Comparison of ENCODE assay signal across 9 cellular contexts in genomic region chr11:134949121-134949591, GRCh38.
DNase-seq lines count a peak whose midpoint lies in the region; ATAC-seq and TF ChIP-seq lines count a peak whose summit lies in the region.
"Had no signal": no experiment of that assay in that cellular context is flagged by ENCODE, and none has a peak within 500 bp of the region (broad histone marks: within the 10 kb centered on the region; RNA-seq: fewer than 3 reads in every experiment).

No MANE protein-coding gene starts in this region.

- peak overlapping the region; percentile 71 for H3K27ac Mint-ChIP-seq in osteocyte (ENCODE audit: unreplicated experiment)
- H3K27ac Mint-ChIP-seq: WTC11 had no signal

- peak overlapping the region; percentile 10 for H3K4me3 Mint-ChIP-seq in osteocyte (ENCODE audit: unreplicated experiment)
- H3K4me3 Mint-ChIP-seq: WTC11 had no signal

- ATAC-seq in SK-N-SH treated with all-trans-retinoic acid at 6 μM for 48 hours (peak; percentile 69), HG02798 (IDR thresholded peaks at IDR 0.05; ENCODE audit: poor library complexity, unreplicated experiment) (no peak)
- ATAC-seq: WTC11 had no signal

- peaks cover 58% of the 10 kb centered on the region for H3K4me1 Mint-ChIP-seq in osteocyte (ENCODE audit: unreplicated experiment)

- no peaks in the 10 kb centered on the region for H3K9me3 Mint-ChIP-seq in osteocyte (ENCODE audit: unreplicated experiment)

- no peaks in the 10 kb centered on the region for H3K36me3 Mint-ChIP-seq in osteocyte (ENCODE audit: unreplicated experiment)
- H3K36me3 Mint-ChIP-seq: WTC11 had no signal

- no peak overlapping the region for H3K4me3 ChIP-seq in fibroblast of pulmonary artery (replicated peaks; ENCODE audit: low read depth, low read length)

- peak; percentile 86 for DNase-seq in Daoy (ENCODE audit: low read depth)
- peak; percentile 86 for DNase-seq in fibroblast of pulmonary artery (ENCODE audit: low read depth)
- DNase-seq in osteocyte (ENCODE audit: extremely low spot score, unreplicated experiment) = peak; percentile 82
- no peak for DNase-seq in NCI-H2107 (lab: John Stamatoyannopoulos, UW)
- DNase-seq in activated naive CD4-positive, alpha-beta T cell treated with Interleukin-2 at 50 U/mL for 16 hours = no peak
- no peak for DNase-seq in COLO668 (lab: John Stamatoyannopoulos, UW; ENCODE audit: unreplicated experiment)

- TF ChIP-seq CTCF in fibroblast of pulmonary artery (IDR thresholded peaks at IDR 0.05; ENCODE audit: low read length, missing control alignments) (no peak), osteocyte (IDR thresholded peaks at IDR 0.05) (no peak)

- H3K27me3 Mint-ChIP-seq in osteocyte (ENCODE audit: unreplicated experiment) = no peaks in the 10 kb centered on the region

TF ChIP-seq in SK-N-SH treated with all-trans-retinoic acid at 6 μM for 48 hours, 23 proteins besides CTCF, POLR2A, EP300 and RAD21:
- no peak for TF ChIP-seq BACH2 (CRISPR knock-in tag; IDR thresholded peaks at IDR 0.05; ENCODE audit: borderline replicate concordance)
- no peak for TF ChIP-seq ZFP30 (CRISPR knock-in tag; IDR thresholded peaks at IDR 0.05)
- no peak for TF ChIP-seq ISL1 (CRISPR knock-in tag; IDR thresholded peaks at IDR 0.05)
- no peak for TF ChIP-seq OSR1 (CRISPR knock-in tag; IDR thresholded peaks at IDR 0.05)
- no peak for TF ChIP-seq PPARA (CRISPR knock-in tag; IDR thresholded peaks at IDR 0.05; ENCODE audit: borderline replicate concordance)
- TF ChIP-seq RARB (CRISPR knock-in tag; IDR thresholded peaks at IDR 0.05) = no peak
- TF ChIP-seq SNAI2 (CRISPR knock-in tag; IDR thresholded peaks at IDR 0.05) = no peak
- TF ChIP-seq, protein P1, sequence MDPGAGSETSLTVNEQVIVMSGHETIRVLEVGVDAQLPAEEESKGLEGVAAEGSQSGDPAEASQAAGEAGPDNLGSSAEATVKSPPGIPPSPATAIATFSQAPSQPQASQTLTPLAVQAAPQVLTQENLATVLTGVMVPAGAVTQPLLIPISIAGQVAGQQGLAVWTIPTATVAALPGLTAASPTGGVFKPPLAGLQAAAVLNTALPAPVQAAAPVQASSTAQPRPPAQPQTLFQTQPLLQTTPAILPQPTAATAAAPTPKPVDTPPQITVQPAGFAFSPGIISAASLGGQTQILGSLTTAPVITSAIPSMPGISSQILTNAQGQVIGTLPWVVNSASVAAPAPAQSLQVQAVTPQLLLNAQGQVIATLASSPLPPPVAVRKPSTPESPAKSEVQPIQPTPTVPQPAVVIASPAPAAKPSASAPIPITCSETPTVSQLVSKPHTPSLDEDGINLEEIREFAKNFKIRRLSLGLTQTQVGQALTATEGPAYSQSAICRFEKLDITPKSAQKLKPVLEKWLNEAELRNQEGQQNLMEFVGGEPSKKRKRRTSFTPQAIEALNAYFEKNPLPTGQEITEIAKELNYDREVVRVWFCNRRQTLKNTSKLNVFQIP (CRISPR knock-in tag; IDR thresholded peaks at IDR 0.05; ENCODE audit: borderline replicate concordance, low read depth) = no peak
- TF ChIP-seq CSDC2 (CRISPR knock-in tag; IDR thresholded peaks at IDR 0.05) = no peak
- TF ChIP-seq TCF4 (CRISPR knock-in tag; IDR thresholded peaks at IDR 0.05; ENCODE audit: borderline replicate concordance) = no peak
- TF ChIP-seq, protein P2, sequence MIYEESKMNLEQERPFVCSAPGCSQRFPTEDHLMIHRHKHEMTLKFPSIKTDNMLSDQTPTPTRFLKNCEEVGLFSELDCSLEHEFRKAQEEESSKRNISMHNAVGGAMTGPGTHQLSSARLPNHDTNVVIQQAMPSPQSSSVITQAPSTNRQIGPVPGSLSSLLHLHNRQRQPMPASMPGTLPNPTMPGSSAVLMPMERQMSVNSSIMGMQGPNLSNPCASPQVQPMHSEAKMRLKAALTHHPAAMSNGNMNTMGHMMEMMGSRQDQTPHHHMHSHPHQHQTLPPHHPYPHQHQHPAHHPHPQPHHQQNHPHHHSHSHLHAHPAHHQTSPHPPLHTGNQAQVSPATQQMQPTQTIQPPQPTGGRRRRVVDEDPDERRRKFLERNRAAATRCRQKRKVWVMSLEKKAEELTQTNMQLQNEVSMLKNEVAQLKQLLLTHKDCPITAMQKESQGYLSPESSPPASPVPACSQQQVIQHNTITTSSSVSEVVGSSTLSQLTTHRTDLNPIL (CRISPR knock-in tag; IDR thresholded peaks at IDR 0.05; ENCODE audit: low read depth) = no peak
- TF ChIP-seq ZNF8 (CRISPR knock-in tag; IDR thresholded peaks at IDR 0.05) = no peak
- no peak for TF ChIP-seq ESRRG (CRISPR knock-in tag; IDR thresholded peaks at IDR 0.05)
- TF ChIP-seq, protein P3, sequence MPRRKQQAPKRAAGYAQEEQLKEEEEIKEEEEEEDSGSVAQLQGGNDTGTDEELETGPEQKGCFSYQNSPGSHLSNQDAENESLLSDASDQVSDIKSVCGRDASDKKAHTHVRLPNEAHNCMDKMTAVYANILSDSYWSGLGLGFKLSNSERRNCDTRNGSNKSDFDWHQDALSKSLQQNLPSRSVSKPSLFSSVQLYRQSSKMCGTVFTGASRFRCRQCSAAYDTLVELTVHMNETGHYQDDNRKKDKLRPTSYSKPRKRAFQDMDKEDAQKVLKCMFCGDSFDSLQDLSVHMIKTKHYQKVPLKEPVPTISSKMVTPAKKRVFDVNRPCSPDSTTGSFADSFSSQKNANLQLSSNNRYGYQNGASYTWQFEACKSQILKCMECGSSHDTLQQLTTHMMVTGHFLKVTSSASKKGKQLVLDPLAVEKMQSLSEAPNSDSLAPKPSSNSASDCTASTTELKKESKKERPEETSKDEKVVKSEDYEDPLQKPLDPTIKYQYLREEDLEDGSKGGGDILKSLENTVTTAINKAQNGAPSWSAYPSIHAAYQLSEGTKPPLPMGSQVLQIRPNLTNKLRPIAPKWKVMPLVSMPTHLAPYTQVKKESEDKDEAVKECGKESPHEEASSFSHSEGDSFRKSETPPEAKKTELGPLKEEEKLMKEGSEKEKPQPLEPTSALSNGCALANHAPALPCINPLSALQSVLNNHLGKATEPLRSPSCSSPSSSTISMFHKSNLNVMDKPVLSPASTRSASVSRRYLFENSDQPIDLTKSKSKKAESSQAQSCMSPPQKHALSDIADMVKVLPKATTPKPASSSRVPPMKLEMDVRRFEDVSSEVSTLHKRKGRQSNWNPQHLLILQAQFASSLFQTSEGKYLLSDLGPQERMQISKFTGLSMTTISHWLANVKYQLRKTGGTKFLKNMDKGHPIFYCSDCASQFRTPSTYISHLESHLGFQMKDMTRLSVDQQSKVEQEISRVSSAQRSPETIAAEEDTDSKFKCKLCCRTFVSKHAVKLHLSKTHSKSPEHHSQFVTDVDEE (CRISPR knock-in tag; IDR thresholded peaks at IDR 0.05) = no peak
- no peak for TF ChIP-seq GLIS3 (CRISPR knock-in tag; IDR thresholded peaks at IDR 0.05)
- no peak for TF ChIP-seq ZNF565 (CRISPR knock-in tag; conservative IDR thresholded peaks at IDR 0.05; ENCODE audit: low read depth)
- TF ChIP-seq ZC3H10 (CRISPR knock-in tag; IDR thresholded peaks at IDR 0.05) = no peak
- TF ChIP-seq TOX (CRISPR knock-in tag; IDR thresholded peaks at IDR 0.05; ENCODE audit: borderline replicate concordance) = no peak
- no peak for TF ChIP-seq CSRNP3 (CRISPR knock-in tag; IDR thresholded peaks at IDR 0.05)

Comparison
In these comparisons a context has a peak if more than half of its experiments do, and no peak if none do; other contexts are left out.
1. DNase-seq: peak in Daoy (single experiment), fibroblast of pulmonary artery (single experiment) and osteocyte (single experiment); none in NCI-H2107 (single experiment), activated naive CD4-positive, alpha-beta T cell treated with Interleukin-2 at 50 U/mL for 16 hours (single experiment) and COLO668 (single experiment).